In the genomic region with DNA sequence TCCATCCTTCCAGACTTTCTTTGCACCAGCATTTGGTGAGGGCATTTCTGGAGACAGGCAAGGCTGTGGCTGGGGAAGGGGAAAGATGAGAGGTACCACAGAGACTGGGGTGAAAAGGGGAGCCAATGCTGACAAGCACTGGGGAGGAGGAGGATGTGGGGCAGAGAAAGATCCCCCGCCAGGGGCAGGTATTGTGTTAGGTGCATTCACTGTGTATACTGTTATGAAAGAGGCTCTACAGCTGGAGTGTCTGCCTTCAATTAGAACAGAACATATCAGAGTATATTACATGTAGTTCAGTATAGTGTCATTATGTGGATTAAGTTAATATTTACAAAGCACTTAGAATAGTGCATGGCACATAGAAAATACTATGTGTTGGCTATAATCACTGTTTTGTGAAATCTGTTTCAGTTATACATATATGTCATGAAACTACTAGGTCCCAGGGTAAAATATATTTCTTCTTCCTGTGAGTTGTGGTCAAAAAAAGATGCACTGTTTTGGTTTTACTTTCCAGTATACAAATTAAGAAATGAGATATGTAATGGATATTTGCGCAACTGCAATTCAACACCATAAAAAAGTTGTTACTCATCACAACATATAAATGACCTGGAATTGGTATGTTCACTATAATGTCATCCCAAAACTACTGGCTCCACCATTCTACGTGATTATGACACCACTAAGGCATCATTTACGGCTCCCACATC, we compare ENCODE assay signal across 13 cellular contexts. TPM values are rescaled to one million over a fixed set of nuclear protein-coding genes. Genes with fewer than 3 reads are reported as not detected.
DNase-seq lines count a peak whose midpoint lies in the region; ATAC-seq and TF ChIP-seq lines count a peak whose summit lies in the region.
"Had no signal": no experiment of that assay in that cellular context is flagged by ENCODE, and none has a peak within 500 bp of the region (broad histone marks: within the 10 kb centered on the region; RNA-seq: fewer than 3 reads in every experiment).

No MANE protein-coding gene starts in this region.

- peak; percentile 45 for DNase-seq in adipocyte (ENCODE audit: low read depth)
- no peak for DNase-seq in suprapubic skin (ENCODE audit: low spot score in 2 of 2)
- DNase-seq in naive thymus-derived CD4-positive, alpha-beta T cell, result no peak
- no peak for DNase-seq in NCI-H2081 treated with DMSO at 0.1 percent for 48 hours (lab: John Stamatoyannopoulos, UW)
- DNase-seq in right lobe of liver, result no peak
- DNase-seq: activated CD4-positive, alpha-beta T cell treated with anti-CD3 and anti-CD28 coated beads for 1 hour; Calu3; ovary had no signal

- intact Hi-C loops in naive thymus-derived CD4-positive, alpha-beta T cell (cut with micrococcal nuclease), result loop anchor here in 1 of 2 donors (2.0 kb wide), 1 partner anchor 15 kb away; no protein-coding TSS in a partner anchor
- intact Hi-C loops in right lobe of liver (cut with DNase I), result no loop called here

- no peak overlapping the region for H3K27ac ChIP-seq in suprapubic skin
- no peak overlapping the region for H3K27ac ChIP-seq in naive thymus-derived CD4-positive, alpha-beta T cell (ENCODE audit: low read depth, low read length)
- no peak overlapping the region for H3K27ac ChIP-seq in right lobe of liver
- H3K27ac ChIP-seq: ovary had no signal

- H3K27me3 ChIP-seq in adipocyte (replicated peaks; ENCODE audit: control insufficient read depth, insufficient read depth, low read length) (no peaks in the 10 kb centered on the region), suprapubic skin (no peaks in the 10 kb centered on the region), right lobe of liver (no peaks in the 10 kb centered on the region)
- H3K27me3 ChIP-seq in naive thymus-derived CD4-positive, alpha-beta T cell (ENCODE audit: control insufficient read depth in 2 of 2, insufficient read depth in 2 of 2, low read length in 2 of 2), result no peaks in the 10 kb centered on the region
- H3K27me3 ChIP-seq: ovary had no signal

- H3K9me3 ChIP-seq in adipocyte (ENCODE audit: control insufficient read depth, low read length) (no peaks in the 10 kb centered on the region), suprapubic skin (no peaks in the 10 kb centered on the region), right lobe of liver (no peaks in the 10 kb centered on the region)
- H3K9me3 ChIP-seq in naive thymus-derived CD4-positive, alpha-beta T cell (ENCODE audit: control insufficient read depth in 2 of 3, low read length in 3 of 3), result no peaks in the 10 kb centered on the region
- H3K9me3 ChIP-seq: ovary had no signal

- 88% methylated on average over 4 of the region's 4 CpGs for WGBS in suprapubic skin
- WGBS in right lobe of liver (ENCODE audit: insufficient coverage, low coverage, low lambda C conversion rate, missing lambda C conversion rate), result 77% methylated on average over 4 of the region's 4 CpGs

- no peak overlapping the region for H3K9ac ChIP-seq in adipocyte (ENCODE audit: low read length)

- H3K4me3 Mint-ChIP-seq in naive thymus-derived CD4-positive, alpha-beta T cell, result peak overlapping the region in 1 of 10 donors; percentile 21

- H3K4me1 Mint-ChIP-seq in naive thymus-derived CD4-positive, alpha-beta T cell, result peaks cover 13 to 39% (median 31%) of the 10 kb centered on the region in 7 donors

- POLR2A ChIA-PET in naive thymus-derived CD4-positive, alpha-beta T cell (lab: Charles Lee), result no interaction called here

- H3K36me3 ChIP-seq in adipocyte (ENCODE audit: control insufficient read depth, insufficient read depth, low read length, severe bottlenecking), result no peaks in the 10 kb centered on the region
- H3K36me3 ChIP-seq in suprapubic skin, result no peaks in the 10 kb centered on the region
- no peaks in the 10 kb centered on the region for H3K36me3 ChIP-seq in naive thymus-derived CD4-positive, alpha-beta T cell (ENCODE audit: control insufficient read depth in 2 of 3, insufficient read depth in 3 of 3, low read length in 3 of 3)
- no peaks in the 10 kb centered on the region for H3K36me3 ChIP-seq in right lobe of liver
- H3K36me3 ChIP-seq: ovary had no signal

- H3K9me3 Mint-ChIP-seq in naive thymus-derived CD4-positive, alpha-beta T cell, result no peaks in the 10 kb centered on the region

- peak overlapping the region in 1 of 9 donors; percentile 1 for H3K27ac Mint-ChIP-seq in naive thymus-derived CD4-positive, alpha-beta T cell

- CTCF ChIA-PET in naive thymus-derived CD4-positive, alpha-beta T cell (lab: Charles Lee), result interaction anchor here (0.7 to 5.4 kb wide), 2 partner anchors 122 to 171 kb away, joined by 3 to 51 read pairs; no protein-coding TSS in a partner anchor

- TF ChIP-seq POLR2A in suprapubic skin (IDR thresholded peaks at IDR 0.05) (no peak), right lobe of liver (IDR thresholded peaks at IDR 0.05) (no peak)

- TF ChIP-seq CTCF in suprapubic skin (IDR thresholded peaks at IDR 0.05), result no peak
- TF ChIP-seq CTCF in right lobe of liver (IDR thresholded peaks at IDR 0.05), result no peak

- H3K4me1 ChIP-seq in adipocyte (ENCODE audit: control insufficient read depth, insufficient read depth, low read length) (peaks cover 15% of the 10 kb centered on the region), suprapubic skin (no peaks in the 10 kb centered on the region), right lobe of liver (no peaks in the 10 kb centered on the region)
- H3K4me1 ChIP-seq in naive thymus-derived CD4-positive, alpha-beta T cell (ENCODE audit: control insufficient read depth in 2 of 2, insufficient read depth in 2 of 2, low read length in 2 of 2), result no peaks in the 10 kb centered on the region

- no peaks in the 10 kb centered on the region for H3K27me3 Mint-ChIP-seq in naive thymus-derived CD4-positive, alpha-beta T cell

- TF ChIP-seq EP300 in suprapubic skin (IDR thresholded peaks at IDR 0.05), result no peak

- ATAC-seq in GM18502 (IDR thresholded peaks at IDR 0.05; ENCODE audit: poor library complexity, unreplicated experiment), result peak; percentile 73
- ATAC-seq in GM21447 (IDR thresholded peaks at IDR 0.05; ENCODE audit: unreplicated experiment), result peak; percentile 66
- ATAC-seq in HG03175 (IDR thresholded peaks at IDR 0.05; ENCODE audit: unreplicated experiment), result peak; percentile 79
- ATAC-seq in naive thymus-derived CD4-positive, alpha-beta T cell, result no peak
- ATAC-seq in right lobe of liver, result no peak

- H3K4me3 ChIP-seq in adipocyte (ENCODE audit: low read length) (no peak overlapping the region), suprapubic skin (no peak overlapping the region), right lobe of liver (no peak overlapping the region)
- H3K4me3 ChIP-seq in naive thymus-derived CD4-positive, alpha-beta T cell (ENCODE audit: low read length), result no peak overlapping the region
- H3K4me3 ChIP-seq: ovary had no signal

- H3K36me3 Mint-ChIP-seq in naive thymus-derived CD4-positive, alpha-beta T cell, result no peaks in the 10 kb centered on the region

RNA-seq across cellular contexts. Expression of gene MSANTD2, which starts 8.4 kb away (rescaled TPM):
- total RNA-seq in suprapubic skin, result 10 to 100 TPM in 2 of 4 donors, 1 to 10 TPM in 2; 5.5 to 42.5 (median 11.7) TPM
- 10 to 100 TPM in 4 of 5 experiments, 1 to 10 TPM in 1; 9.1 to 29.5 (median 14.4) TPM for total RNA-seq in naive thymus-derived CD4-positive, alpha-beta T cell
- 1 to 10 TPM; 3.8 to 6.0 TPM for polyA plus RNA-seq in naive thymus-derived CD4-positive, alpha-beta T cell
- total RNA-seq in right lobe of liver, result 1 to 10 TPM; 2.6 to 4.7 (median 3.6) TPM

RNA-seq across cellular contexts. Expression of gene ESAM, which starts 29.7 kb away (rescaled TPM):
- total RNA-seq in suprapubic skin (10 to 100 TPM; 11.0 to 26.5 (median 15.6) TPM), right lobe of liver (10 to 100 TPM in 3 of 6 experiments, 1 to 10 TPM in 3; 6.1 to 15.3 (median 9.7) TPM)
- 1 to 10 TPM in 4 of 5 experiments, under 1 TPM in 1; 0.39 to 3.4 (median 1.7) TPM for total RNA-seq in naive thymus-derived CD4-positive, alpha-beta T cell
- 1 to 10 TPM; 1.9 to 4.1 TPM for polyA plus RNA-seq in naive thymus-derived CD4-positive, alpha-beta T cell
- total RNA-seq: bronchial epithelial cell had no signal

RNA-seq across cellular contexts. Expression of gene VSIG2, which starts 39.7 kb away (rescaled TPM):
- total RNA-seq in suprapubic skin, result 1 to 10 TPM in 3 of 4 donors, under 1 TPM in 1; 0.60 to 3.3 (median 1.7) TPM
- total RNA-seq in naive thymus-derived CD4-positive, alpha-beta T cell, result 1 to 10 TPM in 2 of 5 experiments, under 1 TPM in 3; 0.19 to 1.7 (median 0.85) TPM
- polyA plus RNA-seq in naive thymus-derived CD4-positive, alpha-beta T cell, result under 1 TPM in 1 of 2 donors, not detected in 1; 0.32 TPM
- total RNA-seq in right lobe of liver, result 1 to 10 TPM in 2 of 6 experiments, under 1 TPM in 3, not detected in 1; 0.68 to 1.4 (median 0.83) TPM
- total RNA-seq: Calu3, NCI-H460 had no signal

RNA-seq across cellular contexts. Expression of gene NRGN, which starts 52.0 kb away (rescaled TPM):
- total RNA-seq in suprapubic skin, result 1 to 10 TPM in 1 of 4 donors, under 1 TPM in 1, not detected in 2; 0.65 to 1.3 TPM
- total RNA-seq in naive thymus-derived CD4-positive, alpha-beta T cell, result 10 to 100 TPM in 1 of 5 experiments, 1 to 10 TPM in 4; 1.2 to 48.7 (median 4.9) TPM
- not detected for polyA plus RNA-seq in naive thymus-derived CD4-positive, alpha-beta T cell
- 1 to 10 TPM in 3 of 6 experiments, under 1 TPM in 2, not detected in 1; 0.43 to 4.6 (median 1.4) TPM for total RNA-seq in right lobe of liver
- total RNA-seq: bronchial epithelial cell, NCI-H460 had no signal

Comparison
In these comparisons a context has a peak if more than half of its experiments do, and no peak if none do; other contexts are left out.
1. ATAC-seq: peak in GM18502 (single experiment), GM21447 (single experiment) and HG03175 (single experiment); none in naive thymus-derived CD4-positive, alpha-beta T cell (single experiment) and right lobe of liver (0 of 4).